ENCODE assay signal across 7 cellular contexts in genomic region chr22:31753634-31754471, GRCh38. TPM values are rescaled to one million over a fixed set of nuclear protein-coding genes. Genes with fewer than 3 reads are reported as not detected.
DNase-seq lines count a peak whose midpoint lies in the region; ATAC-seq and TF ChIP-seq lines count a peak whose summit lies in the region.

DEPDC5 (plus strand) TSS chr22:31754019; CDS start chr22:31754922, 903 bp downstream.

- H3K4me1 ChIP-seq in hepatocyte (ENCODE audit: insufficient read depth): peaks cover 16% of the 10 kb centered on the region

- no peak for TF ChIP-seq CTCF in hepatocyte (IDR thresholded peaks at IDR 0.05; ENCODE audit: poor library complexity)

- peak within 1 kb of the TSS; percentile 35 for H3K4me3 ChIP-seq in hepatocyte

- H4K20me1 ChIP-seq in hepatocyte (ENCODE audit: insufficient read depth, poor library complexity, severe bottlenecking): no peaks in the 10 kb centered on the region

- H3K27me3 ChIP-seq in hepatocyte: no peaks in the 10 kb centered on the region

- H3K27ac ChIP-seq in hepatocyte: peak within 1 kb of the TSS; percentile 98

- no peaks in the 10 kb centered on the region for H3K9me2 ChIP-seq in hepatocyte (replicated peaks; ENCODE audit: insufficient read depth)

- ATAC-seq in GM18508 (IDR thresholded peaks at IDR 0.05; ENCODE audit: insufficient read depth, unreplicated experiment) (peak; percentile 30), HG02981 (IDR thresholded peaks at IDR 0.05; ENCODE audit: unreplicated experiment) (peak; percentile 56)

- no peaks in the 10 kb centered on the region for H3K36me3 ChIP-seq in hepatocyte (replicated peaks; ENCODE audit: insufficient read depth, low read depth)

- peak within 1 kb of the TSS; percentile 73 for H2AFZ ChIP-seq in hepatocyte

- peak; percentile 65 for DNase-seq in NCI-H2081 treated with DMSO at 0.1 percent for 48 hours (lab: John Stamatoyannopoulos, UW)
- DNase-seq in T1000 (lab: John Stamatoyannopoulos, UW): peak; percentile 87
- DNase-seq in astrocyte of the hippocampus (ENCODE audit: low read depth, low spot score): peak; percentile 98
- peak; percentile 98 for DNase-seq in hepatocyte (ENCODE audit: low spot score)
- peak; percentile 98 for DNase-seq in retina

- 3% methylated on average over 43 of the region's 64 CpGs for WGBS in hepatocyte (ENCODE audit: low lambda C conversion rate, missing lambda C conversion rate)

- H3K4me2 ChIP-seq in hepatocyte: peak within 1 kb of the TSS; percentile 86

- H3K79me2 ChIP-seq in hepatocyte: peaks cover 26% of the 10 kb centered on the region

- H3K9me3 ChIP-seq in hepatocyte (ENCODE audit: low read depth): no peaks in the 10 kb centered on the region

RNA-seq across cellular contexts. Expression of gene DEPDC5, which starts in this region (rescaled TPM):
- 14.5 and 15.9 TPM in 2 replicates for total RNA-seq in hepatocyte
- polyA plus RNA-seq in hepatocyte: 12.9 and 14.7 TPM in 2 replicates

Comparison
In these comparisons a context has a peak if more than half of its experiments do, and no peak if none do; other contexts are left out.
1. Peak in every context shown above with its lines: DNase-seq, ATAC-seq, H3K4me3 ChIP-seq and H3K27ac ChIP-seq.